Comparison of ENCODE assay signal across 23 cellular contexts in the genomic region with DNA sequence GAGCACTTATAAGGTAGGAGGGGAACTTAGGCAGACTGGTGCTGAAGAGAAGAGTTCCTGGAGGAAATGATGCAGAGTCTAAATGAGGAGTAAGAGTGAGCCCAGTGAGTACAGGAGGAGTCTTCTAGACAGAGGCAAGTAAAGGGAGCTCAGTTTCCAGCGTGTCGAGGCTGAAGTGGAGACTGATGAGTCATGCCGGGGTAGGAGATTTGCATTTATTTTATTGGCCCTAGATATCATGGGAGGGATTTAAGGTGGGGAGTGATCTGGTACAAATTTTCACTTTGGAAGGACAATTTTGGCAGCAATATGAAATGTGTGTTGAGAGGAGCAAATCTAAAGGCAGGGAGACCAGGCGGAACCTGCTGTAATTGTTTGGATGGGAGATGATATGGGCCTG.
A peak's percentile ranks its signal among the peaks of the same experiment; 100 is the strongest.
DNase-seq lines count a peak whose midpoint lies in the region; ATAC-seq, FAIRE-seq and TF ChIP-seq lines count a peak whose summit lies in the region.
"Had no signal": no experiment of that assay in that cellular context is flagged by ENCODE, and none has a peak within 500 bp of the region (broad histone marks: within the 10 kb centered on the region; RNA-seq: fewer than 3 reads in every experiment).

No MANE protein-coding gene starts in this region.

- no peak overlapping the region for H3K18ac ChIP-seq in mesenchymal stem cell (ENCODE audit: low read depth in 1 of 2, low read length in 2 of 2)

- H3K27me3 Mint-ChIP-seq in stimulated activated naive B cell treated with anti-CD40 and anti-IgM and Interleukin-4, amounts not matched to agents 10 μg/mL and 1 μg/mL and 100 μg/mL, for 72 hours = peaks cover 18 to 25% of the 10 kb centered on the region in 2 donors

- H3K36me3 ChIP-seq in bronchial epithelial cell (ENCODE audit: control insufficient read depth, insufficient read depth, low read length) (no peaks in the 10 kb centered on the region), mesenchymal stem cell (ENCODE audit: control insufficient read depth in 1 of 2, insufficient read depth in 2 of 2, low read depth in 1 of 2, low read length in 2 of 2) (no peaks in the 10 kb centered on the region)
- H3K36me3 ChIP-seq: BE2C; BLaER1 treated with 17β-estradiol and CSF1 and Interleukin-3, amounts not matched to agents 10 nM and 100 nM had no signal

- H3K4me1 ChIP-seq in A549 = peaks cover 44% of the 10 kb centered on the region
- peaks cover 8% of the 10 kb centered on the region for H3K4me1 ChIP-seq in mesenchymal stem cell (ENCODE audit: control insufficient read depth, insufficient read depth, low read depth, low read length)
- H3K4me1 ChIP-seq: BLaER1 treated with 17β-estradiol and CSF1 and Interleukin-3, amounts not matched to agents 10 nM and 100 nM had no signal

- no peak for TF ChIP-seq CTCF in A549 (IDR thresholded peaks at IDR 0.05)
- no peak for TF ChIP-seq CTCF in bronchial epithelial cell (IDR thresholded peaks at IDR 0.05; ENCODE audit: insufficient read depth, low read length, severe bottlenecking)

- ATAC-seq in A549 = no peak
- no peak for ATAC-seq in stimulated activated naive B cell treated with anti-CD40 and anti-IgM and Interleukin-4, amounts not matched to agents 10 μg/mL and 1 μg/mL and 100 μg/mL, for 72 hours (replicated peaks)

- no peak overlapping the region for H2AFZ ChIP-seq in mesenchymal stem cell (ENCODE audit: low read depth, low read length)

- H3K4me2 ChIP-seq in A549 (no peak overlapping the region), mesenchymal stem cell (ENCODE audit: low read length, poor library complexity, severe bottlenecking) (no peak overlapping the region)
- H3K4me2 ChIP-seq: BLaER1 treated with 17β-estradiol and CSF1 and Interleukin-3, amounts not matched to agents 10 nM and 100 nM had no signal

- WGBS in A549 (ENCODE audit: missing lambda C conversion rate) = 80% methylated on average over 4 of the region's 4 CpGs
- WGBS in mesenchymal stem cell = 85% methylated on average over 4 of the region's 4 CpGs

- TF ChIP-seq EP300 in A549 (IDR thresholded peaks at IDR 0.05) = no peak

- DNase-seq in A549 (ENCODE audit: low read depth in 1 of 2, low spot score in 1 of 2) = no peak
- peak; percentile 48 for DNase-seq in RPMI7951 (ENCODE audit: low read depth)
- no peak for DNase-seq in bronchial epithelial cell (ENCODE audit: low read depth)
- DNase-seq in stimulated activated naive B cell treated with anti-CD40 and anti-IgM and Interleukin-4, amounts not matched to agents 10 μg/mL and 1 μg/mL and 100 μg/mL, for 72 hours = no peak
- DNase-seq in ecto neural progenitor cell (ENCODE audit: low spot score) = no peak
- DNase-seq in mesenchymal stem cell = no peak
- DNase-seq: ACHN; AML-193; BE2C; CD4-positive, alpha-beta T cell; CD8-positive, alpha-beta memory T cell; DMS 273 treated with DMSO at 0.1 percent for 48 hours; DMS79; GF-D8; GOT3; H7; HCEC 1CT had no signal

- no peak overlapping the region for H2BK15ac ChIP-seq in mesenchymal stem cell (ENCODE audit: low read depth, poor library complexity, severe bottlenecking)

- no peak overlapping the region for H4K91ac ChIP-seq in mesenchymal stem cell (ENCODE audit: low read length)

- no peak overlapping the region for H3K4me3 ChIP-seq in A549
- no peak overlapping the region for H3K4me3 ChIP-seq in bronchial epithelial cell (ENCODE audit: low read depth, low read length)
- H3K4me3 ChIP-seq in mesenchymal stem cell (ENCODE audit: insufficient read depth in 1 of 2, low read depth in 1 of 2, low read length in 2 of 2) = no peak overlapping the region
- H3K4me3 ChIP-seq: BLaER1 treated with 17β-estradiol and CSF1 and Interleukin-3, amounts not matched to agents 10 nM and 100 nM had no signal

- H2BK5ac ChIP-seq in mesenchymal stem cell (ENCODE audit: low read depth, low read length, poor library complexity, severe bottlenecking) = no peak overlapping the region

- H3K9ac ChIP-seq in mesenchymal stem cell (ENCODE audit: low read length) = no peak overlapping the region
- H3K9ac ChIP-seq: BLaER1 treated with 17β-estradiol and CSF1 and Interleukin-3, amounts not matched to agents 10 nM and 100 nM had no signal

- FAIRE-seq in A549 (lab: Jason Lieb, UNC) = no peak
- FAIRE-seq in bronchial epithelial cell (lab: Jason Lieb, UNC) = peak; percentile 52
- FAIRE-seq: A204.1, D721Med, GM12891 had no signal

- POLR2A ChIA-PET in A549 (lab: Yijun Ruan, JAX) = no interaction called here

- TF ChIP-seq RAD21 in A549 (conservative IDR thresholded peaks at IDR 0.05 in 1 of 2, IDR thresholded peaks at IDR 0.05 in 1 of 2) = no peak

- H3K27me3 ChIP-seq in bronchial epithelial cell (ENCODE audit: control insufficient read depth, insufficient read depth, low read length) = no peaks in the 10 kb centered on the region
- H3K27me3 ChIP-seq in mesenchymal stem cell (ENCODE audit: control insufficient read depth in 1 of 2, insufficient read depth in 1 of 2, low read length in 2 of 2) = peaks cover 0 to 9% of the 10 kb centered on the region in 2 experiments
- H3K27me3 ChIP-seq: BE2C; BLaER1 treated with 17β-estradiol and CSF1 and Interleukin-3, amounts not matched to agents 10 nM and 100 nM had no signal

- H3K4ac ChIP-seq in mesenchymal stem cell (ENCODE audit: low read depth in 1 of 2, low read length in 2 of 2) = no peak overlapping the region

- no peak overlapping the region for H3K27ac Mint-ChIP-seq in stimulated activated naive B cell treated with anti-CD40 and anti-IgM and Interleukin-4, amounts not matched to agents 10 μg/mL and 1 μg/mL and 100 μg/mL, for 72 hours
- H3K27ac Mint-ChIP-seq: CD14-positive monocyte; CD4-positive, alpha-beta T cell; CD8-positive, alpha-beta memory T cell had no signal

- H3K14ac ChIP-seq in mesenchymal stem cell (ENCODE audit: low read length in 2 of 2) = no peak overlapping the region

- H2BK120ac ChIP-seq in mesenchymal stem cell (ENCODE audit: low read depth, low read length) = no peak overlapping the region

- H2BK12ac ChIP-seq in mesenchymal stem cell (ENCODE audit: low read length in 2 of 2) = no peak overlapping the region

- CTCF ChIA-PET in A549 (lab: Yijun Ruan, JAX) = no interaction called here

- H3K27ac ChIP-seq in A549 (peak overlapping the region in 1 of 2 experiments; percentile 81; a peak in 4 of 6 replicates), mesenchymal stem cell (ENCODE audit: low read length, poor library complexity, severe bottlenecking) (no peak overlapping the region)
- H3K27ac ChIP-seq: 22Rv1; BLaER1 treated with 17β-estradiol and CSF1 and Interleukin-3, amounts not matched to agents 10 nM and 100 nM had no signal

- peaks cover 8 to 16% of the 10 kb centered on the region in 2 donors for H3K9me3 Mint-ChIP-seq in stimulated activated naive B cell treated with anti-CD40 and anti-IgM and Interleukin-4, amounts not matched to agents 10 μg/mL and 1 μg/mL and 100 μg/mL, for 72 hours

- no peaks in the 10 kb centered on the region for H3K79me1 ChIP-seq in mesenchymal stem cell (replicated peaks; ENCODE audit: low read length, poor library complexity, severe bottlenecking)

- H2AK5ac ChIP-seq in mesenchymal stem cell (ENCODE audit: low read length, severe bottlenecking) = no peak overlapping the region

- H3K9me3 ChIP-seq in A549 (peaks cover under 1% of the 10 kb centered on the region; the same call in 1 of the 3 replicates), mesenchymal stem cell (ENCODE audit: control insufficient read depth, low read length) (peaks cover 6% of the 10 kb centered on the region)
- H3K9me3 ChIP-seq: BE2C had no signal

- H3K4me3 Mint-ChIP-seq in stimulated activated naive B cell treated with anti-CD40 and anti-IgM and Interleukin-4, amounts not matched to agents 10 μg/mL and 1 μg/mL and 100 μg/mL, for 72 hours = no peak overlapping the region
- H3K4me3 Mint-ChIP-seq: CD4-positive, alpha-beta T cell; CD8-positive, alpha-beta memory T cell had no signal

- no peak overlapping the region for H4K8ac ChIP-seq in mesenchymal stem cell (ENCODE audit: low read length)

- TF ChIP-seq POLR2A in A549 (IDR thresholded peaks at IDR 0.05; ENCODE audit: low read length) = no peak

- no peaks in the 10 kb centered on the region for H3K4me1 Mint-ChIP-seq in stimulated activated naive B cell treated with anti-CD40 and anti-IgM and Interleukin-4, amounts not matched to agents 10 μg/mL and 1 μg/mL and 100 μg/mL, for 72 hours
- H3K4me1 Mint-ChIP-seq: CD14-positive monocyte; CD8-positive, alpha-beta memory T cell had no signal

- peaks cover 0 to 3% of the 10 kb centered on the region in 2 donors for H3K36me3 Mint-ChIP-seq in stimulated activated naive B cell treated with anti-CD40 and anti-IgM and Interleukin-4, amounts not matched to agents 10 μg/mL and 1 μg/mL and 100 μg/mL, for 72 hours
- H3K36me3 Mint-ChIP-seq: CD14-positive monocyte; CD8-positive, alpha-beta memory T cell had no signal

- no peak overlapping the region for H3K23ac ChIP-seq in mesenchymal stem cell (ENCODE audit: low read length in 2 of 2)

TF ChIP-seq in A549, 52 proteins besides CTCF, POLR2A, EP300 and RAD21:
- peak; percentile 83 for TF ChIP-seq RFX5 (IDR thresholded peaks at IDR 0.05)
- TF ChIP-seq FOXS1 (CRISPR knock-in tag; IDR thresholded peaks at IDR 0.05) = no peak
